18 cellular contexts compared by ENCODE assay signal in genomic region chr10:7287377-7287776, GRCh38.
DNase-seq lines count a peak whose midpoint lies in the region; ATAC-seq and TF ChIP-seq lines count a peak whose summit lies in the region.
"Had no signal": no experiment of that assay in that cellular context is flagged by ENCODE, and none has a peak within 500 bp of the region (broad histone marks: within the 10 kb centered on the region; RNA-seq: fewer than 3 reads in every experiment).

No MANE protein-coding gene starts in this region.

- H3F3A ChIP-seq in PC-3 (ENCODE audit: low read length, unreplicated experiment): no peaks in the 10 kb centered on the region

- no peak overlapping the region for H3K56ac ChIP-seq in IMR-90 (ENCODE audit: extremely low read depth, insufficient read depth, low read length)

- H3K27ac ChIP-seq in IMR-90 (ENCODE audit: insufficient read depth, low read length) (no peak overlapping the region), PC-3 (ENCODE audit: low read length) (peak overlapping the region; percentile 68), prostate gland (peak overlapping the region; percentile 59 to 77)

- intact Hi-C loops in IMR-90 (cut with micrococcal nuclease): no loop called here
- intact Hi-C loops in PC-3 (cut with micrococcal nuclease): no loop called here
- intact Hi-C loops in prostate gland (cut with DNase I): no loop called here

- in situ Hi-C loops in IMR-90 (cut with MboI; ENCODE audit: low sequenced_read_pairs): no loop called here

- H3K14ac ChIP-seq in IMR-90 (replicated peaks; ENCODE audit: low read depth, low read length): no peak overlapping the region

- H3K27me3 ChIP-seq in IMR-90 (ENCODE audit: control insufficient read depth, insufficient read depth, low read length): no peaks in the 10 kb centered on the region
- no peaks in the 10 kb centered on the region for H3K27me3 ChIP-seq in PC-3 (ENCODE audit: low read length)
- no peaks in the 10 kb centered on the region for H3K27me3 ChIP-seq in prostate gland (replicated peaks; ENCODE audit: insufficient read depth)

- no peaks in the 10 kb centered on the region for H3K79me1 ChIP-seq in IMR-90 (ENCODE audit: low read depth in 1 of 2, low read length in 2 of 2)

- no peaks in the 10 kb centered on the region for H3K36me3 ChIP-seq in IMR-90 (ENCODE audit: control insufficient read depth, insufficient read depth, low read length)
- no peaks in the 10 kb centered on the region for H3K36me3 ChIP-seq in PC-3 (ENCODE audit: low read depth, low read length)
- H3K36me3 ChIP-seq in prostate gland: no peaks in the 10 kb centered on the region
- H3K36me3 ChIP-seq: HAP-1 had no signal

- H3K4me1 ChIP-seq in IMR-90 (ENCODE audit: control insufficient read depth, insufficient read depth, low read length): peaks cover 2% of the 10 kb centered on the region; the same call in 1 of the 2 replicates
- H3K4me1 ChIP-seq in PC-3 (ENCODE audit: insufficient read depth, low read length): 0 out of 2 replicates have a peak, but pooled peaks cover 4% of the 10 kb centered on the region
- H3K4me1 ChIP-seq in prostate gland (replicated peaks): peaks cover 11% of the 10 kb centered on the region
- H3K4me1 ChIP-seq: Caco-2, HAP-1 had no signal

- H3K9me3 ChIP-seq in IMR-90 (ENCODE audit: control insufficient read depth, insufficient read depth, low read length) (0 out of 2 replicates have a peak, but pooled peaks cover 2% of the 10 kb centered on the region), PC-3 (ENCODE audit: low read length) (no peaks in the 10 kb centered on the region), prostate gland (no peaks in the 10 kb centered on the region)
- H3K9me3 ChIP-seq: Caco-2, HAP-1 had no signal

- WGBS in IMR-90 (ENCODE audit: extremely low coverage in 2 of 2, insufficient read length in 1 of 2), 2 experiments: no CpG with 5 or more reads among the region's 3 CpGs
- 97% methylated on average over 3 of the region's 3 CpGs for WGBS in prostate gland

- no peaks in the 10 kb centered on the region for H4K20me1 ChIP-seq in IMR-90 (ENCODE audit: insufficient read depth, low read length)
- no peaks in the 10 kb centered on the region for H4K20me1 ChIP-seq in PC-3 (ENCODE audit: low read length)

- no peak overlapping the region for H2AFZ ChIP-seq in IMR-90 (replicated peaks; ENCODE audit: low read length, poor library complexity)
- H2AFZ ChIP-seq in PC-3 (ENCODE audit: low read length): no peak overlapping the region

- no peak overlapping the region for H3K4me3 Mint-ChIP-seq in progenitor cell of endocrine pancreas (ENCODE audit: low read depth)
- H3K4me3 Mint-ChIP-seq: CD4-positive, CD25-positive, alpha-beta regulatory T cell; CD8-positive, alpha-beta T cell; HFFc6 had no signal

- no peaks in the 10 kb centered on the region for H3K9me2 ChIP-seq in PC-3 (replicated peaks; ENCODE audit: low read length)

- TF ChIP-seq RAD21 in IMR-90 (IDR thresholded peaks at IDR 0.05; ENCODE audit: low read length): no peak

- no peak for TF ChIP-seq CTCF in IMR-90 (conservative IDR thresholded peaks at IDR 0.05; ENCODE audit: low read depth, low read length)
- TF ChIP-seq CTCF in PC-3 (conservative IDR thresholded peaks at IDR 0.05; ENCODE audit: low read depth, low read length): no peak
- TF ChIP-seq CTCF in prostate gland (IDR thresholded peaks at IDR 0.05): no peak
- TF ChIP-seq CTCF in progenitor cell of endocrine pancreas (IDR thresholded peaks at IDR 0.05; ENCODE audit: unreplicated experiment): no peak

- no peaks in the 10 kb centered on the region for H3K36me3 Mint-ChIP-seq in progenitor cell of endocrine pancreas (ENCODE audit: insufficient read depth)

- H3K23ac ChIP-seq in IMR-90 (ENCODE audit: low read depth, low read length): no peak overlapping the region

- dilution Hi-C loops in IMR-90 (cut with HindIII; ENCODE audit: low sequenced_read_pairs, unreplicated experiment): no loop called here

- H3K4ac ChIP-seq in IMR-90 (ENCODE audit: low read depth, low read length): no peak overlapping the region

- BruUV-seq in IMR-90 (replicated peaks; lab: Mats Ljungman, UMichigan) (no TSS peak), PC-3 (replicated peaks; lab: Mats Ljungman, UMichigan) (no TSS peak)

- no peak overlapping the region for H2BK20ac ChIP-seq in IMR-90 (ENCODE audit: low read depth, low read length)

- H4K91ac ChIP-seq in IMR-90 (ENCODE audit: insufficient read depth, low read depth, low read length): no peak overlapping the region

- no peak overlapping the region for H2AK5ac ChIP-seq in IMR-90 (ENCODE audit: low read depth, low read length)

- H3K4me2 ChIP-seq in IMR-90 (ENCODE audit: low read depth, low read length) (no peak overlapping the region), PC-3 (ENCODE audit: low read length) (no peak overlapping the region)

- ATAC-seq in IMR-90 (ENCODE audit: low read depth) (no peak), PC-3 (no peak), GM21619 (IDR thresholded peaks at IDR 0.05; ENCODE audit: unreplicated experiment) (no peak)
- ATAC-seq: CD8-positive, alpha-beta T cell had no signal

- no peak overlapping the region for H4K5ac ChIP-seq in IMR-90 (ENCODE audit: low read depth, low read length)

- H2BK120ac ChIP-seq in IMR-90 (ENCODE audit: low read depth, low read length): no peak overlapping the region

- H3K79me2 ChIP-seq in PC-3 (ENCODE audit: low read length): peaks cover 4% of the 10 kb centered on the region; the same call in 1 of the 2 replicates

- no peaks in the 10 kb centered on the region for H3K4me1 Mint-ChIP-seq in progenitor cell of endocrine pancreas (ENCODE audit: low read depth)

- DNase-seq in NOMO-1 treated with DMSO at 0.1 percent for 48 hours (lab: John Stamatoyannopoulos, UW; ENCODE audit: unreplicated experiment): peak; percentile 63
- DNase-seq in NOMO-1 (lab: John Stamatoyannopoulos, UW; ENCODE audit: unreplicated experiment in 2 of 2): no peak
- no peak for DNase-seq in IMR-90
- DNase-seq in PC-3: no peak
- no peak for DNase-seq in prostate gland (ENCODE audit: low spot score)
- no peak for DNase-seq in kidney glomerular epithelial cell (lab: John Stamatoyannopoulos, UW)
- DNase-seq in progenitor cell of endocrine pancreas (ENCODE audit: low spot score, unreplicated experiment): no peak
- DNase-seq: 8988T; C1 segment of cervical spinal cord; Caco-2; CD4-positive, CD25-positive, alpha-beta regulatory T cell; CD8-positive, alpha-beta T cell; DMS153; DND-41; GOT3; HFFc6 had no signal

- no peaks in the 10 kb centered on the region for H3K9me1 ChIP-seq in IMR-90 (ENCODE audit: insufficient read depth, low read length)

- POLR2A ChIA-PET in IMR-90 (lab: Charles Lee; ENCODE audit: unreplicated experiment) (no interaction called here), PC-3 (lab: Charles Lee; ENCODE audit: unreplicated experiment) (no interaction called here)

- no peak for TF ChIP-seq POLR2A in IMR-90 (IDR thresholded peaks at IDR 0.05; ENCODE audit: low read depth, low read length)
- no peak for TF ChIP-seq POLR2A in prostate gland (IDR thresholded peaks at IDR 0.05)

- no peak overlapping the region for H3K18ac ChIP-seq in IMR-90 (ENCODE audit: low read depth, low read length)

- no peak overlapping the region for H4K8ac ChIP-seq in IMR-90 (ENCODE audit: low read depth in 2 of 2, low read length in 2 of 2)

- no peak overlapping the region for H3K27ac Mint-ChIP-seq in progenitor cell of endocrine pancreas
- H3K27ac Mint-ChIP-seq: CD4-positive, CD25-positive, alpha-beta regulatory T cell; CD8-positive, alpha-beta T cell; HFFc6 had no signal

- CTCF ChIA-PET in IMR-90 (lab: Yijun Ruan, JAX) (interaction anchor here (0.7 kb wide), 1 partner anchor 201 kb away, joined by 4 read pairs; no protein-coding TSS in a partner anchor), PC-3 (lab: Charles Lee) (no interaction called here)

- peaks cover 8% of the 10 kb centered on the region for H3K9me3 Mint-ChIP-seq in progenitor cell of endocrine pancreas (ENCODE audit: low read depth)
- H3K9me3 Mint-ChIP-seq: CD4-positive, CD25-positive, alpha-beta regulatory T cell; CD8-positive, alpha-beta T cell had no signal

- H2BK15ac ChIP-seq in IMR-90 (ENCODE audit: low read depth, low read length): no peak overlapping the region

- H2BK5ac ChIP-seq in IMR-90 (ENCODE audit: low read depth, low read length, poor library complexity, severe bottlenecking): no peak overlapping the region

- H3K4me3 ChIP-seq in IMR-90 (ENCODE audit: insufficient read depth, low read depth, low read length) (no peak overlapping the region), PC-3 (ENCODE audit: low read length) (no peak overlapping the region), prostate gland (no peak overlapping the region)
- H3K4me3 ChIP-seq: HAP-1 had no signal

- H2AK9ac ChIP-seq in IMR-90 (replicated peaks; ENCODE audit: low read depth, low read length, poor library complexity): no peak overlapping the region

- H3K27me3 Mint-ChIP-seq in progenitor cell of endocrine pancreas: peaks cover 4% of the 10 kb centered on the region
- H3K27me3 Mint-ChIP-seq: CD4-positive, CD25-positive, alpha-beta regulatory T cell had no signal

- H3K9ac ChIP-seq in IMR-90 (ENCODE audit: low read depth, low read length) (no peak overlapping the region), PC-3 (ENCODE audit: low read length) (peak overlapping the region; percentile 44)

TF ChIP-seq in IMR-90, 13 proteins besides CTCF, POLR2A, EP300 and RAD21:
- TF ChIP-seq MAFK (IDR thresholded peaks at IDR 0.05; ENCODE audit: low read depth, low read length) (peak; percentile 83), FOS (IDR thresholded peaks at IDR 0.05; ENCODE audit: low read depth, low read length) (no peak)
